In the genomic region with DNA sequence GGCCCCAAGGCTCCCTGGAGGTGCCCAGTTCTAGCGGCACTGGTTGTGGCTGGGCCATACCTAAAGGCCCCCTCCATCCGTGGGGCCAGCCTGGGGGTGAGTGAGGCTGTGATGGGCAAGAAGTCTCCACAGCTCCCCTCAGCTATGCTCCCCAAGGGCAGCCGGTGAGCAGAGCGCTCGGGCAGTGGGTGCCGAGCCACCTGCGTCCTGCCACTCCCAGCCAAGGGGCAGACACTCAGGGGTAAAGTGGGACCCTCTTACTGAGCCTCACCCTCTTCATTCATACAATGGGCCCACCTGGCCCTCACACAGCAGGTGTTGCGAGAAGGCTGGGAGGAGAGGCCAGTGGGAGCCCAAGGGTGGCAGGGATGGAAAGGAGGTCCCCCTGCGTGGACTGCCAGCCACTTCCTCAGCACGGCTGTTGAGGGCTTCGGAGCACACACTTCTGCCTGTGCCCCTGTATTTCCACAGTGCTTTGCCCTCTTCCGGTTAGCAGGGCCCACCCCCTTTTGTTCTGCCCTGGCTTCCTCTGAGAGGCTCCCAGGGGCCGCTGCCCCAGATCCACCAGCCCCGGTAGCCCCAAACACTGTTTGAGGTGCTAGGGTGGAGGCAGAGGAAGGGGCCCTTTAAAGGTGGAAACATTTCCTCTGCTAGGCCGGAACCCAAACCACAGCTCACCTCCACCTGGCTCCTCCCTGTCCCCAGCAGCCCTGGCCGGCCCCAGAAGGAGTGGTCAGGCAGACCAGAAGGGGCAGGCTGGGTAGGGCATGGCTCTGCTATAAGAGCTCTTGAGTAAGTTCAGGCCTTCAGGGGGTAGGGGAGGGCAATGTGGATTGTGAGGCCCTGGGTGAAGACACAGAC, we compare ENCODE assay signal across 9 cellular contexts. TPM values are rescaled to one million over a fixed set of nuclear protein-coding genes. Genes with fewer than 3 reads are reported as not detected.
DNase-seq lines count a peak whose midpoint lies in the region; ATAC-seq and TF ChIP-seq lines count a peak whose summit lies in the region.
"Had no signal": no experiment of that assay in that cellular context is flagged by ENCODE, and none has a peak within 500 bp of the region (broad histone marks: within the 10 kb centered on the region; RNA-seq: fewer than 3 reads in every experiment).

No MANE protein-coding gene starts in this region.

- peak overlapping the region; percentile 71 for H3K27ac ChIP-seq in CD4-positive, alpha-beta T cell (ENCODE audit: low read depth, low read length)
- H3K27ac ChIP-seq in OCI-LY7 (ENCODE audit: low read depth, low read length, poor library complexity, severe bottlenecking) (peak overlapping the region; percentile 42), neural progenitor cell (no peak overlapping the region)

- peaks cover 99% of the 10 kb centered on the region for H3K4me1 Mint-ChIP-seq in CD4-positive, alpha-beta T cell (ENCODE audit: low read depth)
- H3K4me1 Mint-ChIP-seq in neural progenitor cell = peaks cover 10% of the 10 kb centered on the region

- H3K4me1 ChIP-seq in OCI-LY7 (ENCODE audit: insufficient read depth, low read length, poor library complexity, severe bottlenecking) (peaks cover 42% of the 10 kb centered on the region), neural progenitor cell (peaks cover 10% of the 10 kb centered on the region)

- H4K20me1 ChIP-seq in OCI-LY7 (ENCODE audit: insufficient read depth, low read length) = no peaks in the 10 kb centered on the region
- no peaks in the 10 kb centered on the region for H4K20me1 ChIP-seq in neural progenitor cell (ENCODE audit: low read depth)

- no peak overlapping the region for H3K9ac ChIP-seq in neural progenitor cell

- H3K4me3 ChIP-seq in OCI-LY7 (ENCODE audit: low read depth, low read length, poor library complexity, severe bottlenecking) (peak overlapping the region; percentile 15), neural progenitor cell (no peak overlapping the region)

- peak; percentile 83 for ATAC-seq in CD4-positive, alpha-beta T cell (ENCODE audit: poor library complexity)
- peak; percentile 43 to 56 for ATAC-seq in activated naive CD4-positive, alpha-beta T cell treated with anti-CD3 and anti-CD28 coated beads, Interleukin-2, amount 50 U/mL, for 72 hours
- ATAC-seq in HG03432 (IDR thresholded peaks at IDR 0.05; ENCODE audit: unreplicated experiment) = no peak
- ATAC-seq in GM21515 (IDR thresholded peaks at IDR 0.05; ENCODE audit: unreplicated experiment) = no peak
- no peak for ATAC-seq in HG03457 (IDR thresholded peaks at IDR 0.05; ENCODE audit: unreplicated experiment)

- CTCF ChIA-PET in CD4-positive, alpha-beta T cell (lab: Charles Lee) = interaction anchor here (1.1 to 2.2 kb wide), 4 partner anchors 13 to 38 kb away, joined by 3 to 10 read pairs (median 4); partner anchors contain the start of gene VSIR
- CTCF ChIA-PET in OCI-LY7 (lab: Charles Lee; ENCODE audit: unreplicated experiment) = interaction anchor here (0.6 kb wide), 1 partner anchor 406 kb away, joined by 3 read pairs; no protein-coding TSS in a partner anchor

- H3K27me3 ChIP-seq in CD4-positive, alpha-beta T cell (ENCODE audit: control insufficient read depth, insufficient read depth, low read length) = no peaks in the 10 kb centered on the region
- H3K27me3 ChIP-seq in neural progenitor cell = no peaks in the 10 kb centered on the region

- H3K4me2 ChIP-seq in OCI-LY7 (ENCODE audit: low read length) (peak overlapping the region; percentile 66), neural progenitor cell (no peak overlapping the region)

- no peak for TF ChIP-seq CTCF in CD4-positive, alpha-beta T cell (IDR thresholded peaks at IDR 0.05)
- TF ChIP-seq CTCF in OCI-LY7 (conservative IDR thresholded peaks at IDR 0.05; ENCODE audit: low read length) (no peak), neural progenitor cell (IDR thresholded peaks at IDR 0.05) (no peak)

- H3K36me3 Mint-ChIP-seq in CD4-positive, alpha-beta T cell (ENCODE audit: low read depth) = no peaks in the 10 kb centered on the region
- H3K36me3 Mint-ChIP-seq in activated naive CD4-positive, alpha-beta T cell treated with anti-CD3 and anti-CD28 coated beads, Interleukin-2, amount 50 U/mL, for 72 hours = no peaks in the 10 kb centered on the region
- no peaks in the 10 kb centered on the region for H3K36me3 Mint-ChIP-seq in neural progenitor cell

- H2AFZ ChIP-seq in OCI-LY7 (ENCODE audit: low read length) (peak overlapping the region; percentile 77), neural progenitor cell (replicated peaks) (peak overlapping the region; percentile 50)

- no peaks in the 10 kb centered on the region for H3K27me3 Mint-ChIP-seq in CD4-positive, alpha-beta T cell
- peaks cover 4% of the 10 kb centered on the region for H3K27me3 Mint-ChIP-seq in neural progenitor cell (ENCODE audit: insufficient read depth, low read depth)

- no peaks in the 10 kb centered on the region for H3K79me2 ChIP-seq in OCI-LY7 (ENCODE audit: insufficient read depth, low read depth, low read length)
- no peaks in the 10 kb centered on the region for H3K79me2 ChIP-seq in neural progenitor cell (ENCODE audit: low read depth)

- no peaks in the 10 kb centered on the region for H3K9me2 ChIP-seq in OCI-LY7 (ENCODE audit: insufficient read depth, low read length)

- BruUV-seq in OCI-LY7 (replicated peaks; lab: Mats Ljungman, UMichigan) = no TSS peak

- POLR2A ChIA-PET in CD4-positive, alpha-beta T cell (lab: Charles Lee) = interaction anchor here (0.8 to 19.3 kb wide), 10 partner anchors 7 to 115 kb away, joined by 3 to 416 read pairs (median 10); partner anchors contain the start of genes PSAP and VSIR
- POLR2A ChIA-PET in OCI-LY7 (lab: Charles Lee) = interaction anchor here (0.9 to 1.9 kb wide), 5 partner anchors 10 to 38 kb away, joined by 3 to 5 read pairs (median 3); partner anchors contain the start of gene VSIR

- no peaks in the 10 kb centered on the region for H3F3A ChIP-seq in neural progenitor cell (ENCODE audit: low read depth)

- peak overlapping the region; percentile 89 for H3K27ac Mint-ChIP-seq in CD4-positive, alpha-beta T cell
- peak overlapping the region; percentile 90 to 99 for H3K27ac Mint-ChIP-seq in activated naive CD4-positive, alpha-beta T cell treated with anti-CD3 and anti-CD28 coated beads, Interleukin-2, amount 50 U/mL, for 72 hours
- peak overlapping the region; percentile 62 for H3K27ac Mint-ChIP-seq in neural progenitor cell

- H3K36me3 ChIP-seq in OCI-LY7 (ENCODE audit: insufficient read depth, low read length) = no peaks in the 10 kb centered on the region
- no peaks in the 10 kb centered on the region for H3K36me3 ChIP-seq in neural progenitor cell

- peak in 8 of 10 experiments; percentile 39 to 71 (median 56) for DNase-seq in CD4-positive, alpha-beta T cell
- DNase-seq in OCI-LY7 (ENCODE audit: low spot score) (peak; percentile 54), neural progenitor cell (ENCODE audit: low spot score) (no peak), SW 1271 (lab: John Stamatoyannopoulos, UW) (no peak)
- peak in 1 of 2 donors; percentile 55 for DNase-seq in activated naive CD4-positive, alpha-beta T cell treated with anti-CD3 and anti-CD28 coated beads, Interleukin-2, amount 50 U/mL, for 72 hours (ENCODE audit: low spot score in 2 of 2)
- DNase-seq: NCI-H1105 treated with DMSO at 0.1 percent for 48 hours had no signal

- intact Hi-C loops in CD4-positive, alpha-beta T cell (cut with DNase I, micrococcal nuclease) = no loop called here
- intact Hi-C loops in OCI-LY7 (cut with micrococcal nuclease; ENCODE audit: unreplicated experiment) = no loop called here

- no peaks in the 10 kb centered on the region for H3K9me3 Mint-ChIP-seq in CD4-positive, alpha-beta T cell
- peaks cover 4% of the 10 kb centered on the region in 2 donors for H3K9me3 Mint-ChIP-seq in activated naive CD4-positive, alpha-beta T cell treated with anti-CD3 and anti-CD28 coated beads, Interleukin-2, amount 50 U/mL, for 72 hours
- H3K9me3 Mint-ChIP-seq in neural progenitor cell = peaks cover 2% of the 10 kb centered on the region

- H3K9me3 ChIP-seq in CD4-positive, alpha-beta T cell (ENCODE audit: control insufficient read depth, low read length) = no peaks in the 10 kb centered on the region
- H3K9me3 ChIP-seq in OCI-LY7 (ENCODE audit: low read length) (no peaks in the 10 kb centered on the region), neural progenitor cell (ENCODE audit: low read depth) (no peaks in the 10 kb centered on the region)

- H3K4me3 Mint-ChIP-seq in CD4-positive, alpha-beta T cell = peak overlapping the region; percentile 68
- no peak overlapping the region for H3K4me3 Mint-ChIP-seq in neural progenitor cell

RNA-seq across cellular contexts. Expression of gene C10orf105, which starts 16.4 kb away (rescaled TPM):
- under 1 TPM; 0.25 to 0.36 TPM for total RNA-seq in CD4-positive, alpha-beta T cell
- total RNA-seq in OCI-LY7 (2014; rRNA removed; shearing (Covaris generic)) = 0.09 TPM in 1 of 2 replicates, not detected in the other
- 0.09 and 0.15 TPM in 2 replicates for total RNA-seq in OCI-LY7 (2022)
- under 1 TPM; 0.45 to 0.68 TPM for total RNA-seq in activated naive CD4-positive, alpha-beta T cell treated with anti-CD3 and anti-CD28 coated beads, Interleukin-2, amount 50 U/mL, for 72 hours
- 0.39 and 1.5 TPM in 2 replicates for total RNA-seq in neural progenitor cell (ENCODE audit: low replicate concordance)

RNA-seq across cellular contexts. Expression of gene VSIR, which starts 37.4 kb away (rescaled TPM):
- 10 to 100 TPM; 86.2 to 91.4 TPM for total RNA-seq in CD4-positive, alpha-beta T cell
- 2.1 and 2.2 TPM in 2 replicates for total RNA-seq in OCI-LY7 (2014; rRNA removed; shearing (Covaris generic))
- 4.9 and 9.0 TPM in 2 replicates for total RNA-seq in OCI-LY7 (2022)
- 100 to 1,000 TPM in 1 of 2 donors, 10 to 100 TPM in 1; 54.5 to 126 TPM for total RNA-seq in activated naive CD4-positive, alpha-beta T cell treated with anti-CD3 and anti-CD28 coated beads, Interleukin-2, amount 50 U/mL, for 72 hours
- 0.46 TPM in 1 of 2 replicates, not detected in the other for total RNA-seq in neural progenitor cell (ENCODE audit: low replicate concordance)

Comparison
In these comparisons a context has a peak if more than half of its experiments do, and no peak if none do; other contexts are left out.
1. ATAC-seq: peak in CD4-positive, alpha-beta T cell (single experiment) and activated naive CD4-positive, alpha-beta T cell treated with anti-CD3 and anti-CD28 coated beads, Interleukin-2, amount 50 U/mL, for 72 hours (2 of 2); none in HG03432 (single experiment), GM21515 (single experiment) and HG03457 (single experiment).
2. DNase-seq: peak in CD4-positive, alpha-beta T cell (8 of 10) and OCI-LY7 (single experiment); none in neural progenitor cell (single experiment) and SW 1271 (0 of 2).
3. RNA of gene VSIR, which starts 37.4 kb away (total RNA-seq): 54.5 to 126 TPM in activated naive CD4-positive, alpha-beta T cell treated with anti-CD3 and anti-CD28 coated beads, Interleukin-2, amount 50 U/mL, for 72 hours and 86.2 to 91.4 TPM in CD4-positive, alpha-beta T cell; 2.1 to 9.0 TPM in OCI-LY7 and 0.46 TPM in neural progenitor cell; every median in the first group is over 4 times any median in the second.
4. Peak in every context shown above with its lines, with median percentiles within 50 percentile points of each other: H3K27ac Mint-ChIP-seq.